ENCODE assay signal across 1 cellular context in the genomic region with DNA sequence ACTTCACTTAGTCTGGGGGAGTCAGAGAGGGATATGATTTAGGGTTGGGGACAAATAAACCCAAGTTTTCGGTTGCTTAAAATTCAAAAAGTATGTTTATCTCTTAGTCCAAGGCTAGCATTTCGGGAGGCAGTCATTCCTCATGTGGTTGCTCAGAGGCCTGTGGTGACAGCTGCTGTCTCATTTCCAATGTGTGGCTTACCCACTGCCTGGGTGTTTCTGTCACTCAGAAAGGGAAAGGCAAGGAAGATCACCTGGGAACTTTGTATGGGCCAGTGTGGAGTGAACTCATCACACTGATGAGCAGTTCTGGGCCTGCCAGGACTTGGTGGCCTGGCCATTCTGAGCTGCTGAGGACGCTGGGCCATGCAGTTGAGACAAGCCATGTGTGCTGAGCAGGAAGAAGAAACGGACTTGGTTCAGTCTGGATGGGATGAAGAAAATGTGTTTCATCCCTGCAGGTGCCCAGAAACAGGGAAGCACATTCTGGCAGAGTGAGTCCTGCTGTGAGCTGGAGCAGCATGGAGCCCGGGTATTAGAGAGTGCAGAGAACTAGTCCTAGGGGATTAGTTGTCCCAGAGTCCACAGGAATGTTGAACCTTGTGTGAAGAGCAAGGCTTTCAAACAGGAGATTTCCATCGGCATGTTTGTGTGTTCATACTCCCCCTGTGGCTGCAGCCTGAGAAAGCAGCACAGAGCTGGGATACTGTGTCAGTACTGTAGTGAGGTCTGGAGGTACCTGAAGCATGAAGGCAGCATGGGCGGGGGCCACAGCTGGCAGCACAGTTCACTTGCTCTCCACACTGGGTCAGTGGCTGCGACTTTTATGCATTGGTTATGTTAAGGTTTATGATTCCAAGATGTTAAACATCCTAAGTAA.
TF ChIP-seq lines count a peak whose summit lies in the region.

No MANE protein-coding gene starts in this region.

TF ChIP-seq in H1, 55 proteins besides CTCF, POLR2A, EP300 and RAD21 (continued from another document):
- TF ChIP-seq, protein P1, sequence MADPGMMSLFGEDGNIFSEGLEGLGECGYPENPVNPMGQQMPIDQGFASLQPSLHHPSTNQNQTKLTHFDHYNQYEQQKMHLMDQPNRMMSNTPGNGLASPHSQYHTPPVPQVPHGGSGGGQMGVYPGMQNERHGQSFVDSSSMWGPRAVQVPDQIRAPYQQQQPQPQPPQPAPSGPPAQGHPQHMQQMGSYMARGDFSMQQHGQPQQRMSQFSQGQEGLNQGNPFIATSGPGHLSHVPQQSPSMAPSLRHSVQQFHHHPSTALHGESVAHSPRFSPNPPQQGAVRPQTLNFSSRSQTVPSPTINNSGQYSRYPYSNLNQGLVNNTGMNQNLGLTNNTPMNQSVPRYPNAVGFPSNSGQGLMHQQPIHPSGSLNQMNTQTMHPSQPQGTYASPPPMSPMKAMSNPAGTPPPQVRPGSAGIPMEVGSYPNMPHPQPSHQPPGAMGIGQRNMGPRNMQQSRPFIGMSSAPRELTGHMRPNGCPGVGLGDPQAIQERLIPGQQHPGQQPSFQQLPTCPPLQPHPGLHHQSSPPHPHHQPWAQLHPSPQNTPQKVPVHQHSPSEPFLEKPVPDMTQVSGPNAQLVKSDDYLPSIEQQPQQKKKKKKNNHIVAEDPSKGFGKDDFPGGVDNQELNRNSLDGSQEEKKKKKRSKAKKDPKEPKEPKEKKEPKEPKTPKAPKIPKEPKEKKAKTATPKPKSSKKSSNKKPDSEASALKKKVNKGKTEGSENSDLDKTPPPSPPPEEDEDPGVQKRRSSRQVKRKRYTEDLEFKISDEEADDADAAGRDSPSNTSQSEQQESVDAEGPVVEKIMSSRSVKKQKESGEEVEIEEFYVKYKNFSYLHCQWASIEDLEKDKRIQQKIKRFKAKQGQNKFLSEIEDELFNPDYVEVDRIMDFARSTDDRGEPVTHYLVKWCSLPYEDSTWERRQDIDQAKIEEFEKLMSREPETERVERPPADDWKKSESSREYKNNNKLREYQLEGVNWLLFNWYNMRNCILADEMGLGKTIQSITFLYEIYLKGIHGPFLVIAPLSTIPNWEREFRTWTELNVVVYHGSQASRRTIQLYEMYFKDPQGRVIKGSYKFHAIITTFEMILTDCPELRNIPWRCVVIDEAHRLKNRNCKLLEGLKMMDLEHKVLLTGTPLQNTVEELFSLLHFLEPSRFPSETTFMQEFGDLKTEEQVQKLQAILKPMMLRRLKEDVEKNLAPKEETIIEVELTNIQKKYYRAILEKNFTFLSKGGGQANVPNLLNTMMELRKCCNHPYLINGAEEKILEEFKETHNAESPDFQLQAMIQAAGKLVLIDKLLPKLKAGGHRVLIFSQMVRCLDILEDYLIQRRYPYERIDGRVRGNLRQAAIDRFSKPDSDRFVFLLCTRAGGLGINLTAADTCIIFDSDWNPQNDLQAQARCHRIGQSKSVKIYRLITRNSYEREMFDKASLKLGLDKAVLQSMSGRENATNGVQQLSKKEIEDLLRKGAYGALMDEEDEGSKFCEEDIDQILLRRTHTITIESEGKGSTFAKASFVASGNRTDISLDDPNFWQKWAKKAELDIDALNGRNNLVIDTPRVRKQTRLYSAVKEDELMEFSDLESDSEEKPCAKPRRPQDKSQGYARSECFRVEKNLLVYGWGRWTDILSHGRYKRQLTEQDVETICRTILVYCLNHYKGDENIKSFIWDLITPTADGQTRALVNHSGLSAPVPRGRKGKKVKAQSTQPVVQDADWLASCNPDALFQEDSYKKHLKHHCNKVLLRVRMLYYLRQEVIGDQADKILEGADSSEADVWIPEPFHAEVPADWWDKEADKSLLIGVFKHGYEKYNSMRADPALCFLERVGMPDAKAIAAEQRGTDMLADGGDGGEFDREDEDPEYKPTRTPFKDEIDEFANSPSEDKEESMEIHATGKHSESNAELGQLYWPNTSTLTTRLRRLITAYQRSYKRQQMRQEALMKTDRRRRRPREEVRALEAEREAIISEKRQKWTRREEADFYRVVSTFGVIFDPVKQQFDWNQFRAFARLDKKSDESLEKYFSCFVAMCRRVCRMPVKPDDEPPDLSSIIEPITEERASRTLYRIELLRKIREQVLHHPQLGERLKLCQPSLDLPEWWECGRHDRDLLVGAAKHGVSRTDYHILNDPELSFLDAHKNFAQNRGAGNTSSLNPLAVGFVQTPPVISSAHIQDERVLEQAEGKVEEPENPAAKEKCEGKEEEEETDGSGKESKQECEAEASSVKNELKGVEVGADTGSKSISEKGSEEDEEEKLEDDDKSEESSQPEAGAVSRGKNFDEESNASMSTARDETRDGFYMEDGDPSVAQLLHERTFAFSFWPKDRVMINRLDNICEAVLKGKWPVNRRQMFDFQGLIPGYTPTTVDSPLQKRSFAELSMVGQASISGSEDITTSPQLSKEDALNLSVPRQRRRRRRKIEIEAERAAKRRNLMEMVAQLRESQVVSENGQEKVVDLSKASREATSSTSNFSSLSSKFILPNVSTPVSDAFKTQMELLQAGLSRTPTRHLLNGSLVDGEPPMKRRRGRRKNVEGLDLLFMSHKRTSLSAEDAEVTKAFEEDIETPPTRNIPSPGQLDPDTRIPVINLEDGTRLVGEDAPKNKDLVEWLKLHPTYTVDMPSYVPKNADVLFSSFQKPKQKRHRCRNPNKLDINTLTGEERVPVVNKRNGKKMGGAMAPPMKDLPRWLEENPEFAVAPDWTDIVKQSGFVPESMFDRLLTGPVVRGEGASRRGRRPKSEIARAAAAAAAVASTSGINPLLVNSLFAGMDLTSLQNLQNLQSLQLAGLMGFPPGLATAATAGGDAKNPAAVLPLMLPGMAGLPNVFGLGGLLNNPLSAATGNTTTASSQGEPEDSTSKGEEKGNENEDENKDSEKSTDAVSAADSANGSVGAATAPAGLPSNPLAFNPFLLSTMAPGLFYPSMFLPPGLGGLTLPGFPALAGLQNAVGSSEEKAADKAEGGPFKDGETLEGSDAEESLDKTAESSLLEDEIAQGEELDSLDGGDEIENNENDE (IDR thresholded peaks at IDR 0.05; ENCODE audit: insufficient replicate concordance, low read length) = no peak
- TF ChIP-seq KDM1A (IDR thresholded peaks at IDR 0.05; ENCODE audit: borderline replicate concordance, low read length) (no peak), BRCA1 (IDR thresholded peaks at IDR 0.05; ENCODE audit: low read depth, low read length) (no peak)
- TF ChIP-seq, protein P2, sequence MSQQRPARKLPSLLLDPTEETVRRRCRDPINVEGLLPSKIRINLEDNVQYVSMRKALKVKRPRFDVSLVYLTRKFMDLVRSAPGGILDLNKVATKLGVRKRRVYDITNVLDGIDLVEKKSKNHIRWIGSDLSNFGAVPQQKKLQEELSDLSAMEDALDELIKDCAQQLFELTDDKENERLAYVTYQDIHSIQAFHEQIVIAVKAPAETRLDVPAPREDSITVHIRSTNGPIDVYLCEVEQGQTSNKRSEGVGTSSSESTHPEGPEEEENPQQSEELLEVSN (IDR thresholded peaks at IDR 0.05) = no peak
TF ChIP-seq in H1: peak in this region for 0.
